ENCODE assay signal across 9 cellular contexts in the genomic region with DNA sequence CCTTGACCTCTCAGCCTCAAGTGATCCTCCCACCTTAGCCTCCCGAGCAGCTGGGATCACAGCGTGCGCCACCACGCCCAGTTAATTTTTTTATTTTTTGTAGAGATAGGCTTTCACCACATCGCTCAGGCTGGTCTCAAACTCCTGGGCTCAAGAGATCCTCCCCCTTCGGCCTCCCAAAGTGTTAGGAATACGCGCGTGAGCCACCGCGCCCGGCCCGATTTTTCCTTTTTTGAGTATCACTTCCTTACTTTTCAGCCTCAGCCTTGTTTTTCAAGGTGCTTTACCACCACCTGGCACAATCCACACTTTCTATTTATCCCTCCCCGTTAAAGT. TPM values are rescaled to one million over a fixed set of nuclear protein-coding genes. Genes with fewer than 3 reads are reported as not detected.
DNase-seq lines count a peak whose midpoint lies in the region; ATAC-seq, FAIRE-seq and TF ChIP-seq lines count a peak whose summit lies in the region.
"Had no signal": no experiment of that assay in that cellular context is flagged by ENCODE, and none has a peak within 500 bp of the region (broad histone marks: within the 10 kb centered on the region; RNA-seq: fewer than 3 reads in every experiment).

No MANE protein-coding gene starts in this region.

- peak overlapping the region; percentile 68 for H2AFZ ChIP-seq in DND-41 (ENCODE audit: low read depth, low read length)
- no peak overlapping the region for H2AFZ ChIP-seq in OCI-LY7 (ENCODE audit: low read length)

- POLR2A ChIA-PET in OCI-LY7 (lab: Charles Lee): interaction anchor here (1.0 kb wide), 1 partner anchor 63 kb away, joined by 4 read pairs; no protein-coding TSS in a partner anchor

- no peaks in the 10 kb centered on the region for H3K36me3 ChIP-seq in DND-41 (ENCODE audit: insufficient read depth, low read length)
- no peaks in the 10 kb centered on the region for H3K36me3 ChIP-seq in OCI-LY7 (ENCODE audit: insufficient read depth, low read length)
- H3K36me3 ChIP-seq in pancreas: no peaks in the 10 kb centered on the region
- H3K36me3 ChIP-seq: gastroesophageal sphincter had no signal

- ATAC-seq in DND-41 (ENCODE audit: insufficient read depth, low read depth): no peak
- ATAC-seq in pancreas: no peak
- ATAC-seq in GM18511 (IDR thresholded peaks at IDR 0.05; ENCODE audit: unreplicated experiment): no peak
- ATAC-seq in HG03108 (IDR thresholded peaks at IDR 0.05; ENCODE audit: unreplicated experiment): no peak

- H3K4me2 ChIP-seq in DND-41 (ENCODE audit: insufficient read depth, low read length) (peak overlapping the region; percentile 89), OCI-LY7 (ENCODE audit: low read length) (peak overlapping the region; percentile 62; the same call in 1 of the 2 replicates)

- H3K9me2 ChIP-seq in OCI-LY7 (ENCODE audit: insufficient read depth, low read length): no peaks in the 10 kb centered on the region

- H4K20me1 ChIP-seq in DND-41 (ENCODE audit: insufficient read depth, low read length) (no peaks in the 10 kb centered on the region), OCI-LY7 (ENCODE audit: insufficient read depth, low read length) (no peaks in the 10 kb centered on the region)

- no peaks in the 10 kb centered on the region for H3K9me3 ChIP-seq in DND-41 (ENCODE audit: insufficient read depth, low read length, severe bottlenecking)
- H3K9me3 ChIP-seq in OCI-LY7 (ENCODE audit: low read length): no peaks in the 10 kb centered on the region
- H3K9me3 ChIP-seq in pancreas: no peaks in the 10 kb centered on the region
- H3K9me3 ChIP-seq: gastroesophageal sphincter had no signal

- no peak overlapping the region for H3K9ac ChIP-seq in DND-41 (ENCODE audit: low read depth, low read length)

- intact Hi-C loops in OCI-LY7 (cut with micrococcal nuclease; ENCODE audit: unreplicated experiment) (loop anchor here (5.0 kb wide), 1 partner anchor 37 kb away; no protein-coding TSS in a partner anchor), pancreas (cut with DNase I) (no loop called here)

- TF ChIP-seq CTCF in DND-41 (IDR thresholded peaks at IDR 0.05; ENCODE audit: borderline replicate concordance, extremely low read depth, low read length, poor library complexity, severe bottlenecking): no peak
- no peak for TF ChIP-seq CTCF in OCI-LY7 (conservative IDR thresholded peaks at IDR 0.05; ENCODE audit: low read length)
- TF ChIP-seq CTCF in epithelial cell of proximal tubule (conservative IDR thresholded peaks at IDR 0.05; ENCODE audit: low read depth, low read length): no peak
- TF ChIP-seq CTCF in pancreas (IDR thresholded peaks at IDR 0.05): no peak

- H3K27me3 ChIP-seq in DND-41 (ENCODE audit: insufficient read depth, low read length, poor library complexity) (peaks cover 32% of the 10 kb centered on the region), pancreas (no peaks in the 10 kb centered on the region)

- FAIRE-seq in pancreas (lab: Jason Lieb, UNC): no peak

- 45 to 53% methylated on average over 14 of the region's 14 CpGs for WGBS in pancreas, 2 donors

- H3K27ac ChIP-seq in DND-41 (ENCODE audit: low read length) (no peak overlapping the region), OCI-LY7 (ENCODE audit: low read depth, low read length, poor library complexity, severe bottlenecking) (no peak overlapping the region), pancreas (no peak overlapping the region)

- H3K4me1 ChIP-seq in DND-41 (ENCODE audit: insufficient read depth, low read length): peaks cover 20% of the 10 kb centered on the region
- no peaks in the 10 kb centered on the region for H3K4me1 ChIP-seq in OCI-LY7 (ENCODE audit: insufficient read depth, low read length, poor library complexity, severe bottlenecking)
- no peaks in the 10 kb centered on the region for H3K4me1 ChIP-seq in pancreas

- no peaks in the 10 kb centered on the region for H3K79me2 ChIP-seq in DND-41 (ENCODE audit: insufficient read depth, low read length)
- H3K79me2 ChIP-seq in OCI-LY7 (ENCODE audit: insufficient read depth, low read depth, low read length): no peaks in the 10 kb centered on the region

- CTCF ChIA-PET in OCI-LY7 (lab: Charles Lee; ENCODE audit: unreplicated experiment): no interaction called here

- H3K4me3 ChIP-seq in DND-41 (ENCODE audit: low read depth in 1 of 2, low read length in 2 of 2) (peak overlapping the region in 1 of 2 experiments; percentile 71; a peak in 3 of 4 replicates), OCI-LY7 (ENCODE audit: low read depth, low read length, poor library complexity, severe bottlenecking) (no peak overlapping the region), epithelial cell of proximal tubule (ENCODE audit: low read depth, low read length) (peak overlapping the region; percentile 62), pancreas (peak overlapping the region in 3 of 4 donors; percentile 63 to 86 (median 79))

- no TSS peak for BruUV-seq in OCI-LY7 (replicated peaks; lab: Mats Ljungman, UMichigan)

- DNase-seq in DND-41 (no peak), OCI-LY7 (ENCODE audit: low spot score) (no peak), epithelial cell of proximal tubule (ENCODE audit: low read depth) (no peak), pancreas (peak in 2 of 6 donors; percentile 23 to 60), Kasumi-1 (lab: John Stamatoyannopoulos, UW) (no peak), NCI-H1694 (lab: John Stamatoyannopoulos, UW) (no peak)

RNA-seq across cellular contexts. Expression of a gene that starts 0.8 kb away (rescaled TPM):
- total RNA-seq in OCI-LY7 (2014; rRNA removed; shearing (Covaris generic)): 0.16 and 0.21 TPM in 2 replicates
- total RNA-seq in OCI-LY7 (2022) (1.1 and 1.3 TPM in 2 replicates), epithelial cell of proximal tubule (0.22 and 0.52 TPM in 2 replicates), pancreas (1 to 10 TPM in 4 of 6 donors, under 1 TPM in 2; 0.47 to 2.6 (median 1.0) TPM)
- 1 to 10 TPM; 1.1 TPM for polyA plus RNA-seq in pancreas

RNA-seq across cellular contexts. Expression of a gene that starts 54.2 kb away (rescaled TPM):
- total RNA-seq in OCI-LY7 (2014; rRNA removed; shearing (Covaris generic)): 132 and 187 TPM in 2 replicates
- 110 and 135 TPM in 2 replicates for total RNA-seq in OCI-LY7 (2022)
- total RNA-seq in epithelial cell of proximal tubule: 200 and 280 TPM in 2 replicates
- total RNA-seq in pancreas: 10 to 100 TPM; 45.2 to 97.2 (median 68.7) TPM
- polyA plus RNA-seq in pancreas: 100 to 1,000 TPM in 1 of 2 donors, 10 to 100 TPM in 1; 89.3 to 138 TPM
